ENCODE assay signal across 23 cellular contexts in genomic region chr7:6167587-6168154, GRCh38.
DNase-seq lines count a peak whose midpoint lies in the region; ATAC-seq and TF ChIP-seq lines count a peak whose summit lies in the region.
"Had no signal": no experiment of that assay in that cellular context is flagged by ENCODE, and none has a peak within 500 bp of the region (broad histone marks: within the 10 kb centered on the region; RNA-seq: fewer than 3 reads in every experiment).

No MANE protein-coding gene starts in this region.

- no peak overlapping the region for H2AFZ ChIP-seq in GM23338

- H3K9me2 ChIP-seq in GM23338 (ENCODE audit: insufficient read depth) = no peaks in the 10 kb centered on the region

- H3K27ac Mint-ChIP-seq in GM23338 = peak overlapping the region; percentile 33; the same call in 1 of the 2 replicates
- H3K27ac Mint-ChIP-seq: activated naive CD8-positive, alpha-beta T cell treated with anti-CD3 and anti-CD28 coated beads, Interleukin-2, amount 10 ng/mL, durations not matched to agents 7 days and 5 days; CD8-positive, alpha-beta T cell; T-helper 2 cell treated with Interferon-gamma antibody and Interleukin-4, amounts not matched to agents 5 μg/mL and 100 μg/mL, for 36 hours had no signal

- H3K27ac ChIP-seq in GM23338 (ENCODE audit: low read depth) (no peak overlapping the region), angular gyrus (ENCODE audit: low read depth, low read length) (peak overlapping the region; percentile 45), heart right ventricle (peak overlapping the region in 9 of 10 donors; percentile 22 to 78 (median 65)), psoas muscle (peak overlapping the region; percentile 46)
- H3K27ac ChIP-seq: neutrophil, SK-N-MC, VCaP had no signal

- 0 out of 2 replicates have a peak, but pooled peaks cover 3% of the 10 kb centered on the region for H3F3A ChIP-seq in GM23338 (replicated peaks; ENCODE audit: low read depth)

- peaks cover 14% of the 10 kb centered on the region; the same call in 1 of the 2 replicates for H3K4me1 ChIP-seq in GM23338 (ENCODE audit: insufficient read depth)
- peaks cover 18 to 79% (median 39%) of the 10 kb centered on the region in 9 donors for H3K4me1 ChIP-seq in heart right ventricle
- H3K4me1 ChIP-seq in psoas muscle = peaks cover 19% of the 10 kb centered on the region

- ATAC-seq in GM23338 (no peak), heart right ventricle (peak in 3 of 8 donors; percentile 11 to 18 (median 17)), psoas muscle (peak in 1 of 4 donors; percentile 14), GM21526 (IDR thresholded peaks at IDR 0.05; ENCODE audit: low FRiP score, unreplicated experiment) (no peak), GM21367 (IDR thresholded peaks at IDR 0.05; ENCODE audit: unreplicated experiment) (no peak)
- ATAC-seq: CD8-positive, alpha-beta T cell had no signal

- peaks cover 32% of the 10 kb centered on the region for H3K4me1 Mint-ChIP-seq in GM23338

- DNase-seq in GM23338 (ENCODE audit: low spot score) = no peak
- no peak for DNase-seq in heart right ventricle
- no peak for DNase-seq in psoas muscle
- DNase-seq in superior temporal gyrus (ENCODE audit: extremely low spot score) = no peak
- no peak for DNase-seq in GF-D8 (lab: John Stamatoyannopoulos, UW)
- DNase-seq: activated CD4-positive, alpha-beta T cell treated with anti-CD3 and anti-CD28 coated beads, Interleukin-2, amount 50 U/mL, for 1 hour; activated naive CD8-positive, alpha-beta T cell treated with anti-CD3 and anti-CD28 coated beads, Interleukin-2, amount 10 ng/mL, durations not matched to agents 7 days and 5 days; CD8-positive, alpha-beta T cell; foreskin melanocyte; islet precursor cell; NCI-H526; small intestine; stimulated activated CD4-positive, alpha-beta T cell treated with anti-CD3 and anti-CD28 coated beads, Interleukin-2, amount 100 ng/mL, for 24 hours had no signal

- no peaks in the 10 kb centered on the region for H3K9me3 Mint-ChIP-seq in GM23338
- H3K9me3 Mint-ChIP-seq: activated naive CD8-positive, alpha-beta T cell treated with anti-CD3 and anti-CD28 coated beads, Interleukin-2, amount 10 ng/mL, durations not matched to agents 7 days and 5 days; CD8-positive, alpha-beta T cell; T-helper 2 cell treated with Interferon-gamma antibody and Interleukin-4, amounts not matched to agents 5 μg/mL and 100 μg/mL, for 36 hours had no signal

- H3K79me2 ChIP-seq in GM23338 (replicated peaks; ENCODE audit: insufficient read depth) = no peaks in the 10 kb centered on the region

- no peaks in the 10 kb centered on the region for H3K36me3 ChIP-seq in GM23338 (ENCODE audit: insufficient read depth)
- peaks cover 0 to 81% (median 16%) of the 10 kb centered on the region in 9 donors for H3K36me3 ChIP-seq in heart right ventricle
- H3K36me3 ChIP-seq in psoas muscle (ENCODE audit: insufficient read depth in 1 of 2, low read depth in 1 of 2) = peaks cover 0 to 53% of the 10 kb centered on the region in 2 donors

- H3K4me3 ChIP-seq in GM23338 = no peak overlapping the region
- H3K4me3 ChIP-seq in heart right ventricle = no peak overlapping the region
- H3K4me3 ChIP-seq in psoas muscle = no peak overlapping the region
- H3K4me3 ChIP-seq: esophagus muscularis mucosa, lung, SK-N-MC, thoracic aorta had no signal

- intact Hi-C loops in heart right ventricle (cut with DNase I) = loop anchor here in 4 of 10 donors (5.0 to 10.0 kb wide), 4 partner anchors 35 to 107 kb away; partner anchors contain the start of gene CYTH3 (in 1 of the 4)
- intact Hi-C loops in psoas muscle (cut with DNase I) = loop anchor here in 1 of 2 donors (5.0 kb wide), 1 partner anchor 105 kb away; the partner anchor contains the start of gene CYTH3

- WGBS in heart right ventricle, 2 donors = 78% methylated on average over 12 of the region's 12 CpGs
- 79 to 84% (median 80%) methylated on average over 12 of the region's 12 CpGs for WGBS in psoas muscle, 3 donors

- TF ChIP-seq CTCF in GM23338 (conservative IDR thresholded peaks at IDR 0.05; ENCODE audit: low read depth in 2 of 2) (no peak), heart right ventricle (IDR thresholded peaks at IDR 0.05) (no peak), psoas muscle (IDR thresholded peaks at IDR 0.05) (no peak)

- H3K4me3 Mint-ChIP-seq in GM23338 = no peak overlapping the region
- H3K4me3 Mint-ChIP-seq: activated naive CD8-positive, alpha-beta T cell treated with anti-CD3 and anti-CD28 coated beads, Interleukin-2, amount 10 ng/mL, durations not matched to agents 7 days and 5 days; CD8-positive, alpha-beta T cell; T-helper 2 cell treated with Interferon-gamma antibody and Interleukin-4, amounts not matched to agents 5 μg/mL and 100 μg/mL, for 36 hours had no signal

- peaks cover 20% of the 10 kb centered on the region for H3K27me3 Mint-ChIP-seq in GM23338 (ENCODE audit: insufficient read depth, low read depth, poor library complexity)
- H3K27me3 Mint-ChIP-seq: activated naive CD8-positive, alpha-beta T cell treated with anti-CD3 and anti-CD28 coated beads, Interleukin-2, amount 10 ng/mL, durations not matched to agents 7 days and 5 days had no signal

- H3K9me3 ChIP-seq in heart right ventricle (no peaks in the 10 kb centered on the region), psoas muscle (no peaks in the 10 kb centered on the region)
- H3K9me3 ChIP-seq: esophagus muscularis mucosa, neutrophil, thoracic aorta had no signal

- no peak overlapping the region for H3K4me2 ChIP-seq in GM23338

- H3K27me3 ChIP-seq in GM23338 (ENCODE audit: insufficient read depth) = no peaks in the 10 kb centered on the region
- no peaks in the 10 kb centered on the region for H3K27me3 ChIP-seq in heart right ventricle
- no peaks in the 10 kb centered on the region for H3K27me3 ChIP-seq in psoas muscle (ENCODE audit: insufficient read depth in 3 of 3, low read length in 2 of 3)
- H3K27me3 ChIP-seq: esophagus muscularis mucosa, neutrophil had no signal

- peaks cover 5% of the 10 kb centered on the region; the same call in 2 of the 3 replicates for H3K36me3 Mint-ChIP-seq in GM23338 (ENCODE audit: low read depth)
- H3K36me3 Mint-ChIP-seq: activated naive CD8-positive, alpha-beta T cell treated with anti-CD3 and anti-CD28 coated beads, Interleukin-2, amount 10 ng/mL, durations not matched to agents 7 days and 5 days had no signal

- no peaks in the 10 kb centered on the region for H4K20me1 ChIP-seq in GM23338 (replicated peaks; ENCODE audit: insufficient read depth)

TF ChIP-seq in GM23338, 12 proteins besides CTCF, POLR2A, EP300 and RAD21 (continues in another document):
- no peak for TF ChIP-seq EZH2phosphoT487 (IDR thresholded peaks at IDR 0.05; ENCODE audit: unreplicated experiment)
- no peak for TF ChIP-seq ZNF114 (CRISPR knock-in tag; IDR thresholded peaks at IDR 0.05)
- TF ChIP-seq NANOG (IDR thresholded peaks at IDR 0.05; ENCODE audit: borderline replicate concordance) = no peak
- TF ChIP-seq ETS1 (IDR thresholded peaks at IDR 0.05) = no peak
- TF ChIP-seq POLR2AphosphoS5 (IDR thresholded peaks at IDR 0.05; ENCODE audit: low read depth) = no peak
- TF ChIP-seq REST (IDR thresholded peaks at IDR 0.05; ENCODE audit: unreplicated experiment) = no peak
